9 cellular contexts compared by ENCODE assay signal in genomic region chr4:105624530-105624929, GRCh38.
A peak's percentile ranks its signal among the peaks of the same experiment; 100 is the strongest.
DNase-seq lines count a peak whose midpoint lies in the region; ATAC-seq and TF ChIP-seq lines count a peak whose summit lies in the region.
"Had no signal": no experiment of that assay in that cellular context is flagged by ENCODE, and none has a peak within 500 bp of the region (broad histone marks: within the 10 kb centered on the region; RNA-seq: fewer than 3 reads in every experiment).

No MANE protein-coding gene starts in this region.

- DNase-seq in astrocyte of the spinal cord (ENCODE audit: low read depth, low spot score) (peak; percentile 81), renal cortical epithelial cell (ENCODE audit: low read depth) (peak; percentile 64), cortex of kidney (lab: John Stamatoyannopoulos, UW) (no peak), Kasumi-1 (lab: John Stamatoyannopoulos, UW) (no peak)
- DNase-seq in activated CD4-positive, alpha-beta T cell treated with anti-CD3 and anti-CD28 coated beads for 48 hours, result no peak
- DNase-seq in stimulated activated CD4-positive, alpha-beta T cell treated with anti-CD3 and anti-CD28 coated beads, Interleukin-4, amount 100 ng/mL, for 4 hours, result no peak

- no peak overlapping the region for H3K4me3 ChIP-seq in astrocyte of the spinal cord (ENCODE audit: low read depth, low read length)
- H3K4me3 ChIP-seq: thoracic aorta had no signal

- ATAC-seq in GM19324 (IDR thresholded peaks at IDR 0.05; ENCODE audit: low FRiP score, unreplicated experiment) (peak; percentile 52), HG03066 (IDR thresholded peaks at IDR 0.05; ENCODE audit: low read depth, unreplicated experiment) (peak; percentile 60)

- in situ Hi-C loops in astrocyte of the spinal cord (cut with HindIII; ENCODE audit: low sequenced_read_pairs), result no loop called here

- TF ChIP-seq CTCF in astrocyte of the spinal cord (IDR thresholded peaks at IDR 0.05; ENCODE audit: low read depth, low read length), result no peak

Comparison
In these comparisons a context has a peak if more than half of its experiments do, and no peak if none do; other contexts are left out.
1. DNase-seq: peak in astrocyte of the spinal cord (single experiment) and renal cortical epithelial cell (single experiment); none in activated CD4-positive, alpha-beta T cell treated with anti-CD3 and anti-CD28 coated beads for 48 hours (single experiment), cortex of kidney (single experiment), Kasumi-1 (0 of 2) and stimulated activated CD4-positive, alpha-beta T cell treated with anti-CD3 and anti-CD28 coated beads, Interleukin-4, amount 100 ng/mL, for 4 hours (0 of 2).